In the genomic region with DNA sequence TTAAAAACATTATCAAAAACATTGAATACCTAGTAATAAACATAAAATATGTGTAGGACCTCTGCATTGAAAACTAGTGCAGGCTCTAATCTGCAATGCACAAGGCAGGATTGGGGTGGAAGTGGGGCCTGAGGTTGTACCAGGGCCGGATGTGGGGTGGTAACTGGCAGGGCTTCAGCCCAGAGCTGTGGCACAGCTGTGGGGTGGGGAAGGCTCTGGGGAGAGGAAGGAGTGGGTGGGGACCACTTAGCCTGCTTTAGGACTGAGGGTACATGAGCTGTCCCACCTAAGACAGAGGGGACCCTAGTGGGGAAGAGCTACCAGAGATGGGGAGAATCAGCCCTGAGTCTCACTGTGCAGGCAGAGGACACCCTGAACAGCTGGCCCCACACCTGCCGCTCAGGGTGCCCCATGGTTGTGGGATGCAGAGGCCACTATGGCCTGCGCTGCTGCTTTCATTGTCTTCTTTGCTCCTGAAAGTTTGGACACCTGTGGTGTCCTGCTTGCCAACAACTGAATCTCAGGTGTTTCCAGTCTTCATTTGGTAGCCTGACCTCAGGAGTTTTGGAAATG, we compare ENCODE assay signal across 10 cellular contexts.
DNase-seq lines count a peak whose midpoint lies in the region; ATAC-seq and TF ChIP-seq lines count a peak whose summit lies in the region.
"Had no signal": no experiment of that assay in that cellular context is flagged by ENCODE, and none has a peak within 500 bp of the region (broad histone marks: within the 10 kb centered on the region; RNA-seq: fewer than 3 reads in every experiment).

No MANE protein-coding gene starts in this region.

- H3K27me3 Mint-ChIP-seq in CD4-positive, alpha-beta T cell = no peaks in the 10 kb centered on the region

- no peaks in the 10 kb centered on the region for H3K36me3 ChIP-seq in MG63

- no peak for TF ChIP-seq CTCF in CD4-positive, alpha-beta T cell (IDR thresholded peaks at IDR 0.05)

- intact Hi-C loops in CD4-positive, alpha-beta T cell (cut with DNase I, micrococcal nuclease) = no loop called here

- H3K4me3 ChIP-seq in MG63 = no peak overlapping the region

- no peak overlapping the region for H3K27ac ChIP-seq in CD4-positive, alpha-beta T cell (ENCODE audit: low read depth, low read length)

- peak; percentile 88 for ATAC-seq in CD4-positive, alpha-beta T cell (ENCODE audit: poor library complexity)
- ATAC-seq in HG02642 (IDR thresholded peaks at IDR 0.05; ENCODE audit: poor library complexity, unreplicated experiment) = peak; percentile 62

- H3K27ac Mint-ChIP-seq in CD4-positive, alpha-beta T cell = no peak overlapping the region

- peak overlapping the region; percentile 74 for H3K4me3 Mint-ChIP-seq in CD4-positive, alpha-beta T cell

- H3K36me3 Mint-ChIP-seq in CD4-positive, alpha-beta T cell (ENCODE audit: low read depth) = no peaks in the 10 kb centered on the region

- no peaks in the 10 kb centered on the region for H3K9me3 ChIP-seq in CD4-positive, alpha-beta T cell (ENCODE audit: control insufficient read depth, low read length)
- H3K9me3 ChIP-seq in MG63 = no peaks in the 10 kb centered on the region

- POLR2A ChIA-PET in CD4-positive, alpha-beta T cell (lab: Charles Lee) = interaction anchor here (1.1 to 2.4 kb wide), 2 partner anchors 301 to 312 kb away, joined by 3 to 11 read pairs; a partner anchor contains a TSS

- H3K27me3 ChIP-seq in CD4-positive, alpha-beta T cell (ENCODE audit: control insufficient read depth, insufficient read depth, low read length) = no peaks in the 10 kb centered on the region
- no peaks in the 10 kb centered on the region for H3K27me3 ChIP-seq in MG63

- H3K9me3 Mint-ChIP-seq in CD4-positive, alpha-beta T cell = no peaks in the 10 kb centered on the region

- H3K4me1 Mint-ChIP-seq in CD4-positive, alpha-beta T cell (ENCODE audit: low read depth) = peaks cover 75% of the 10 kb centered on the region

- CTCF ChIA-PET in CD4-positive, alpha-beta T cell (lab: Charles Lee) = interaction anchor here (0.7 kb wide), 1 partner anchor 374 kb away, joined by 3 read pairs; no protein-coding TSS in a partner anchor

- peak in 9 of 10 experiments; percentile 15 to 49 (median 43) for DNase-seq in CD4-positive, alpha-beta T cell
- DNase-seq in activated CD4-positive, alpha-beta T cell treated with anti-CD3 and anti-CD28 coated beads for 1 hour = peak; percentile 19
- DNase-seq in germinal center (ENCODE audit: low spot score) (peak; percentile 29), NCI-H2196 (lab: John Stamatoyannopoulos, UW; ENCODE audit: unreplicated experiment) (no peak), GOT3 (lab: John Stamatoyannopoulos, UW) (no peak), NCI-H187 (lab: John Stamatoyannopoulos, UW) (no peak), MG63 (no peak)
- DNase-seq: amygdala, NCI-H510A had no signal

Comparison
In these comparisons a context has a peak if more than half of its experiments do, and no peak if none do; other contexts are left out.
1. DNase-seq: peak in CD4-positive, alpha-beta T cell (9 of 10), activated CD4-positive, alpha-beta T cell treated with anti-CD3 and anti-CD28 coated beads for 1 hour (single experiment) and germinal center (single experiment); none in NCI-H2196 (single experiment), GOT3 (single experiment), NCI-H187 (0 of 2) and MG63 (single experiment).